Comparison of ENCODE assay signal across 22 cellular contexts in the genomic region with DNA sequence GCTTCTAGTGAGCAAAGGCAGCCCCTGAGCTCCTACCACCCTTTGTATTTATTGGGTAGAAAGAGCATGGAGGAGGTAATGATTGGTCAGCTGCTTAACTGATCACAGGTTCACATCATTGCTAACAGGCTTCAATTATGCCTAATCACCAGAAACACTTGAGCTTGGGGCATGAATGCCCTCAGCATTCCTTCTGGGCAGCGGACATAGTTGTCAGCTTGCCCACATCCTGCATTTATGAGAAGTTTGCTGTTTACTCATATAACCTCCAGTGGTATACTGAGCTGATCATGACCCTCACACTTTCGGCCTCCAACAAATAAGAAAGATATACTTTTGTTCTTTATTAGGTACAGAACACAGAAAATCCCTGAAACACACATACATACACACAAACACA.
DNase-seq lines count a peak whose midpoint lies in the region; ATAC-seq, FAIRE-seq and TF ChIP-seq lines count a peak whose summit lies in the region.
"Had no signal": no experiment of that assay in that cellular context is flagged by ENCODE, and none has a peak within 500 bp of the region (broad histone marks: within the 10 kb centered on the region; RNA-seq: fewer than 3 reads in every experiment).

No MANE protein-coding gene starts in this region.

- ATAC-seq in PC-3 (peak; percentile 72), HG03196 (IDR thresholded peaks at IDR 0.05; ENCODE audit: unreplicated experiment) (no peak)
- ATAC-seq: activated CD8-positive, alpha-beta T cell treated with anti-CD3 and anti-CD28 coated beads for 36 hours had no signal

- TF ChIP-seq CTCF in PC-3 (conservative IDR thresholded peaks at IDR 0.05; ENCODE audit: low read depth, low read length): no peak
- no peak for TF ChIP-seq CTCF in endothelial cell of umbilical vein (IDR thresholded peaks at IDR 0.05; ENCODE audit: extremely low read depth in 1 of 2, insufficient read depth in 1 of 2, low read depth in 1 of 2, low read length in 2 of 2)

- no peaks in the 10 kb centered on the region for H3K27me3 Mint-ChIP-seq in T-helper 2 cell treated with Interferon-gamma antibody and Interleukin-4, amounts not matched to agents 5 μg/mL and 100 μg/mL, for 36 hours (ENCODE audit: low read depth)
- H3K27me3 Mint-ChIP-seq: activated CD8-positive, alpha-beta T cell treated with anti-CD3 and anti-CD28 coated beads for 36 hours; IgD-negative memory B cell; memory B cell; stimulated activated naive CD8-positive, alpha-beta T cell treated with anti-CD3 and anti-CD28 coated beads, Interleukin-15, Interleukin-2, amounts not matched to agents 100 ng/mL and 50 ng/mL, for 24 hours had no signal

- H3K36me3 ChIP-seq in PC-3 (ENCODE audit: low read depth, low read length): peaks cover 4% of the 10 kb centered on the region; the same call in 1 of the 2 replicates
- no peaks in the 10 kb centered on the region for H3K36me3 ChIP-seq in endothelial cell of umbilical vein (ENCODE audit: control insufficient read depth in 2 of 2, extremely low read depth in 1 of 2, insufficient read depth in 2 of 2, low read length in 2 of 2)
- H3K36me3 ChIP-seq: adrenal gland, Peyer's patch, uterus had no signal

- H3K4me1 ChIP-seq in PC-3 (ENCODE audit: insufficient read depth, low read length) (peaks cover 24% of the 10 kb centered on the region), endothelial cell of umbilical vein (ENCODE audit: control insufficient read depth, extremely low read depth, insufficient read depth, low read length) (peaks cover 45% of the 10 kb centered on the region)
- H3K4me1 ChIP-seq: adrenal gland, Peyer's patch, uterus had no signal

- peak; percentile 80 for DNase-seq in ELR (ENCODE audit: low read depth)
- DNase-seq in PC-3: peak; percentile 74
- peak; percentile 81 for DNase-seq in endothelial cell of umbilical vein (ENCODE audit: low read depth, low spot score)
- peak; percentile 13 for DNase-seq in non-pigmented ciliary epithelial cell (ENCODE audit: low read depth)
- no peak for DNase-seq in T-helper 2 cell treated with Interferon-gamma antibody and Interleukin-4, amounts not matched to agents 5 μg/mL and 100 μg/mL, for 36 hours (ENCODE audit: low spot score)
- no peak for DNase-seq in ureter (ENCODE audit: low spot score)
- no peak for DNase-seq in UCSD-AML1 (lab: John Stamatoyannopoulos, UW; ENCODE audit: unreplicated experiment)
- DNase-seq: activated CD8-positive, alpha-beta T cell treated with anti-CD3 and anti-CD28 coated beads for 36 hours; adrenal gland; glutamatergic neuron; NCI-H1092 treated with DMSO at 0.1 percent for 48 hours; NCI-H774; nephron progenitor cell; Peyer's patch; retina; uterus had no signal

- H3K9me3 ChIP-seq in PC-3 (ENCODE audit: low read length): no peaks in the 10 kb centered on the region
- H3K9me3 ChIP-seq in endothelial cell of umbilical vein (replicated peaks; ENCODE audit: control insufficient read depth, insufficient read depth, low read length): peaks cover 2% of the 10 kb centered on the region
- H3K9me3 ChIP-seq: Peyer's patch had no signal

- FAIRE-seq in endothelial cell of umbilical vein (lab: Jason Lieb, UNC): peak; percentile 81
- FAIRE-seq: H1 had no signal

- H2AFZ ChIP-seq in PC-3 (ENCODE audit: low read length): no peak overlapping the region
- peak overlapping the region; percentile 39 for H2AFZ ChIP-seq in endothelial cell of umbilical vein (ENCODE audit: low read depth, low read length)

- CTCF ChIA-PET in PC-3 (lab: Charles Lee) (interaction anchor here (0.7 kb wide), 1 partner anchor 37 kb away, joined by 3 read pairs; no protein-coding TSS in a partner anchor), endothelial cell of umbilical vein (lab: Charles Lee) (interaction anchor here (0.7 to 2.1 kb wide), 12 partner anchors 9 to 355 kb away, joined by 3 to 10 read pairs (median 3); no protein-coding TSS in a partner anchor)

- no peak overlapping the region for H3K27ac Mint-ChIP-seq in T-helper 2 cell treated with Interferon-gamma antibody and Interleukin-4, amounts not matched to agents 5 μg/mL and 100 μg/mL, for 36 hours
- H3K27ac Mint-ChIP-seq: activated CD8-positive, alpha-beta T cell treated with anti-CD3 and anti-CD28 coated beads for 36 hours; IgD-negative memory B cell; memory B cell; nephron progenitor cell; stimulated activated naive CD8-positive, alpha-beta T cell treated with anti-CD3 and anti-CD28 coated beads, Interleukin-15, Interleukin-2, amounts not matched to agents 100 ng/mL and 50 ng/mL, for 24 hours had no signal

- POLR2A ChIA-PET in PC-3 (lab: Charles Lee; ENCODE audit: unreplicated experiment) (no interaction called here), endothelial cell of umbilical vein (lab: Charles Lee) (interaction anchor here (0.8 to 1.3 kb wide), 4 partner anchors 9 to 50 kb away, joined by 3 to 8 read pairs (median 4); no protein-coding TSS in a partner anchor)

- H3K4me2 ChIP-seq in PC-3 (ENCODE audit: low read length) (peak overlapping the region; percentile 27), endothelial cell of umbilical vein (ENCODE audit: insufficient read depth, low read length) (peak overlapping the region; percentile 77)

- peak; percentile 41 for TF ChIP-seq POLR2A in endothelial cell of umbilical vein (IDR thresholded peaks at IDR 0.05; ENCODE audit: low read depth, low read length)

- intact Hi-C loops in PC-3 (cut with micrococcal nuclease) (loop anchor here (5.0 kb wide), 3 partner anchors 38 to 397 kb away; no protein-coding TSS in a partner anchor), endothelial cell of umbilical vein (cut with micrococcal nuclease) (loop anchor here (1.0 to 5.0 kb wide), 4 partner anchors 39 to 397 kb away; a partner anchor contains a TSS)

- no peak overlapping the region for H3K4me3 Mint-ChIP-seq in T-helper 2 cell treated with Interferon-gamma antibody and Interleukin-4, amounts not matched to agents 5 μg/mL and 100 μg/mL, for 36 hours
- H3K4me3 Mint-ChIP-seq: activated CD8-positive, alpha-beta T cell treated with anti-CD3 and anti-CD28 coated beads for 36 hours; IgD-negative memory B cell; memory B cell; nephron progenitor cell; stimulated activated naive CD8-positive, alpha-beta T cell treated with anti-CD3 and anti-CD28 coated beads, Interleukin-15, Interleukin-2, amounts not matched to agents 100 ng/mL and 50 ng/mL, for 24 hours had no signal

- no peak overlapping the region for H3K27ac ChIP-seq in PC-3 (ENCODE audit: low read length)
- H3K27ac ChIP-seq in endothelial cell of umbilical vein (ENCODE audit: insufficient read depth, low read depth, low read length): peak overlapping the region; percentile 76
- H3K27ac ChIP-seq: adrenal gland, epithelial cell of prostate, Peyer's patch had no signal

- no TSS peak for BruUV-seq in PC-3 (replicated peaks; lab: Mats Ljungman, UMichigan)
- BruUV-seq in endothelial cell of umbilical vein (replicated peaks; lab: Mats Ljungman, UMichigan): no TSS peak

- no peaks in the 10 kb centered on the region for H3K4me1 Mint-ChIP-seq in T-helper 2 cell treated with Interferon-gamma antibody and Interleukin-4, amounts not matched to agents 5 μg/mL and 100 μg/mL, for 36 hours (ENCODE audit: low read depth)
- H3K4me1 Mint-ChIP-seq: IgD-negative memory B cell, memory B cell, nephron progenitor cell had no signal

- H3K9me2 ChIP-seq in PC-3 (replicated peaks; ENCODE audit: low read length): no peaks in the 10 kb centered on the region

- H3K27me3 ChIP-seq in PC-3 (ENCODE audit: low read length) (no peaks in the 10 kb centered on the region), endothelial cell of umbilical vein (ENCODE audit: control insufficient read depth in 2 of 2, insufficient read depth in 2 of 2, low read length in 2 of 2) (no peaks in the 10 kb centered on the region)
- H3K27me3 ChIP-seq: adrenal gland, Peyer's patch, uterus had no signal

- no peaks in the 10 kb centered on the region for H3K9me1 ChIP-seq in endothelial cell of umbilical vein (replicated peaks; ENCODE audit: control insufficient read depth, extremely low read depth, insufficient read depth, low read length)

- no peaks in the 10 kb centered on the region for H4K20me1 ChIP-seq in PC-3 (ENCODE audit: low read length)
- H4K20me1 ChIP-seq in endothelial cell of umbilical vein (replicated peaks; ENCODE audit: control insufficient read depth, extremely low read depth, insufficient read depth, low read length): no peaks in the 10 kb centered on the region

- H3K4me3 ChIP-seq in PC-3 (ENCODE audit: low read length) (no peak overlapping the region), endothelial cell of umbilical vein (replicated peaks in 1 of 3; ENCODE audit: insufficient read depth in 1 of 3, low read depth in 1 of 3, low read length in 3 of 3) (no peak overlapping the region)
- H3K4me3 ChIP-seq: adrenal gland, Peyer's patch, uterus had no signal

- peaks cover 3% of the 10 kb centered on the region for H3K36me3 Mint-ChIP-seq in T-helper 2 cell treated with Interferon-gamma antibody and Interleukin-4, amounts not matched to agents 5 μg/mL and 100 μg/mL, for 36 hours (ENCODE audit: low read depth)

- H3K79me2 ChIP-seq in PC-3 (ENCODE audit: low read length) (no peaks in the 10 kb centered on the region), endothelial cell of umbilical vein (ENCODE audit: control insufficient read depth, insufficient read depth, low read length) (no peaks in the 10 kb centered on the region)

- H3K9me3 Mint-ChIP-seq in T-helper 2 cell treated with Interferon-gamma antibody and Interleukin-4, amounts not matched to agents 5 μg/mL and 100 μg/mL, for 36 hours: peaks cover 32% of the 10 kb centered on the region

- dilution Hi-C loops in endothelial cell of umbilical vein (cut with MboI; ENCODE audit: extremely low pct_ligation_motif_present, low sequenced_read_pairs): no loop called here

- no peaks in the 10 kb centered on the region for H3F3A ChIP-seq in PC-3 (ENCODE audit: low read length, unreplicated experiment)

- H3K9ac ChIP-seq in PC-3 (ENCODE audit: low read length) (no peak overlapping the region), endothelial cell of umbilical vein (replicated peaks; ENCODE audit: extremely low read depth, insufficient read depth, low read length) (peak overlapping the region; percentile 34)

TF ChIP-seq in endothelial cell of umbilical vein, 7 proteins besides CTCF, POLR2A, EP300 and RAD21:
- TF ChIP-seq POLR2AphosphoS5 (IDR thresholded peaks at IDR 0.05; ENCODE audit: insufficient read depth, low read depth, low read length) (peak; percentile 55), MYC (IDR thresholded peaks at IDR 0.05; ENCODE audit: low read depth, low read length) (no peak), JUN (IDR thresholded peaks at IDR 0.05; ENCODE audit: borderline replicate concordance, insufficient read depth, insufficient read length, low read depth) (peak; percentile 31), EZH2 (IDR thresholded peaks at IDR 0.05; ENCODE audit: borderline replicate concordance, low read depth, low read length, severe bottlenecking) (no peak), GATA2 (IDR thresholded peaks at IDR 0.05; ENCODE audit: insufficient read depth, insufficient read length, low read depth, low read length) (peak; percentile 39), FOS (IDR thresholded peaks at IDR 0.05; ENCODE audit: borderline replicate concordance, insufficient read depth, low read length) (no peak)
- TF ChIP-seq, protein P1, sequence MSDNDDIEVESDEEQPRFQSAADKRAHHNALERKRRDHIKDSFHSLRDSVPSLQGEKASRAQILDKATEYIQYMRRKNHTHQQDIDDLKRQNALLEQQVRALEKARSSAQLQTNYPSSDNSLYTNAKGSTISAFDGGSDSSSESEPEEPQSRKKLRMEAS (IDR thresholded peaks at IDR 0.05; ENCODE audit: insufficient read depth, insufficient read length): no peak

Comparison
In these comparisons a context has a peak if more than half of its experiments do, and no peak if none do; other contexts are left out.
1. DNase-seq: peak in ELR (single experiment), PC-3 (single experiment), endothelial cell of umbilical vein (single experiment) and non-pigmented ciliary epithelial cell (single experiment); none in T-helper 2 cell treated with Interferon-gamma antibody and Interleukin-4, amounts not matched to agents 5 μg/mL and 100 μg/mL, for 36 hours (single experiment), ureter (single experiment) and UCSD-AML1 (single experiment).